8 cellular contexts compared by ENCODE assay signal in genomic region chr1:181038399-181038873, GRCh38. TPM values are rescaled to one million over a fixed set of nuclear protein-coding genes. Genes with fewer than 3 reads are reported as not detected.
DNase-seq lines count a peak whose midpoint lies in the region; ATAC-seq and TF ChIP-seq lines count a peak whose summit lies in the region.

No MANE protein-coding gene starts in this region.

- no peak overlapping the region for H3K27ac ChIP-seq in WERI-Rb-1

- DNase-seq in ELR (ENCODE audit: low read depth) (peak; percentile 83), NCI-H2171 treated with DMSO at 0.1 percent for 48 hours (lab: John Stamatoyannopoulos, UW) (peak; percentile 54), WERI-Rb-1 (peak; percentile 57), cardiac fibroblast (ENCODE audit: low read depth in 2 of 2) (peak; percentile 63 to 84), left colon (peak; percentile 39 to 40)
- peak; percentile 27 to 43 for DNase-seq in stimulated activated CD8-positive, alpha-beta memory T cell treated with anti-CD3 and anti-CD28 coated beads, Interleukin-2, amount 100 ng/mL, for 48 hours (ENCODE audit: low read depth in 2 of 2)

- H3K27me3 ChIP-seq in WERI-Rb-1 (ENCODE audit: insufficient read depth, low read depth, severe bottlenecking), result no peaks in the 10 kb centered on the region

- intact Hi-C loops in left colon (cut with DNase I, micrococcal nuclease), result loop anchor here in 1 of 2 donors (2.0 kb wide), 1 partner anchor 106 kb away; no protein-coding TSS in a partner anchor

- H3K4me3 ChIP-seq in WERI-Rb-1 (ENCODE audit: low read depth, low read length), result no peak overlapping the region
- no peak overlapping the region for H3K4me3 ChIP-seq in cardiac fibroblast (replicated peaks in 1 of 2; ENCODE audit: low read depth in 2 of 2, low read length in 2 of 2)

- H3K9me3 ChIP-seq in WERI-Rb-1 (ENCODE audit: severe bottlenecking), result no peaks in the 10 kb centered on the region

- no peaks in the 10 kb centered on the region for H3K36me3 ChIP-seq in WERI-Rb-1

- ATAC-seq in HG02678 (IDR thresholded peaks at IDR 0.05; ENCODE audit: unreplicated experiment) (peak; percentile 41), left colon (peak; percentile 37), GM18511 (IDR thresholded peaks at IDR 0.05; ENCODE audit: unreplicated experiment) (no peak)

- TF ChIP-seq CTCF in WERI-Rb-1 (IDR thresholded peaks at IDR 0.05; ENCODE audit: low read depth, low read length), result peak; percentile 66
- TF ChIP-seq CTCF in cardiac fibroblast (IDR thresholded peaks at IDR 0.05; ENCODE audit: low read depth, low read length), result peak; percentile 75

RNA-seq across cellular contexts. Expression of gene MR1, which starts 4.7 kb away (rescaled TPM):
- total RNA-seq in left colon, result 1 to 10 TPM; 5.3 to 7.5 TPM

RNA-seq across cellular contexts. Expression of gene STX6, which starts 15.8 kb away (rescaled TPM):
- 10 to 100 TPM; 16.8 to 18.2 TPM for total RNA-seq in left colon

RNA-seq across cellular contexts. Expression of gene IER5, which starts 50.1 kb away (rescaled TPM):
- total RNA-seq in left colon, result 10 to 100 TPM; 13.8 to 19.8 TPM
